ENCODE assay signal across 29 cellular contexts in the genomic region with DNA sequence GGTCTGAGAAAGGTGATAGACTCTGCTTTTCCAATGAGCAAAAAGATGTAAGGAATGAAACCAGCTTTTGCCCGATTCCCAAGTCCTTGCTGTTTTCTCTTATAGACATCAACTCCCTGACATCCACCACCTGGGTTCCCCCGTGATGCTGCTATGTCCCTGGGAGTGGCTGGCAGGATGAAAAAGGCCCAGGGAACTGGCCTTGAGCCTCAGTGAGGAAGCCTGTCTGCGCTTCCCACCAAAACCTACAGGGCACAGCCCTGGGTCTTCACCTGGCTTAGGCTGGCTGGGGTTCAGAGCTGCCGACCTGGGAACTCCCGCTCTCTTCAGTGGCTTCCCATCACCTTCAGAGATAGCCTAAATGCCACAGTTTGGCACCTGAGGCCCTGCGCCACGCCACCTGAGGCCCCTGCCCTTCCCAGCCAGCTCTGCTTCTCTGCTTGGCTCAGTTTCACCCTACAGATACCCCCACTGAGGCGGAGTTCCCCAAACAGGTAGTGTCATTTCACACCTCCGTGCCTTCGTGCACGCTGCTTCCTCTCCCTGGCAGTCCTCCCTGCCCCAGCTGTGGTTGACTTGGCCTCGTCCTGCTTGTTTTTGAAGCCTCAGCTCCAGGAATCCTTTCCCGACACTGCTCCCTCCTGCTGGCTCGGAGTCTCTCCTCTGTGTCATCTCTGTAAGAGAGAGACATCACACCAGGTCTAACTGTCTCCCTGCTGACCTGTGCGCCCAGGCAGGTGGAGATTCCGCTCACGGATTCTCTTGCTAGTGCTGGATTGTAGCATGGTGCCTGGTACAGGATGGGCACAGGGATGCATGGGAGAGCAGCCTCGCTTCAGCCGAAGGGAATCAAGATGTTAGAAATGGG. TPM values are rescaled to one million over a fixed set of nuclear protein-coding genes. Genes with fewer than 3 reads are reported as not detected.
DNase-seq lines count a peak whose midpoint lies in the region; FAIRE-seq and TF ChIP-seq lines count a peak whose summit lies in the region.
"Had no signal": no experiment of that assay in that cellular context is flagged by ENCODE, and none has a peak within 500 bp of the region (broad histone marks: within the 10 kb centered on the region; RNA-seq: fewer than 3 reads in every experiment).

No MANE protein-coding gene starts in this region.

- H3K36me3 ChIP-seq in OCI-LY7 (ENCODE audit: insufficient read depth, low read length) (no peaks in the 10 kb centered on the region), kidney (ENCODE audit: control insufficient read depth in 1 of 2, insufficient read depth in 2 of 2, low read length in 2 of 2) (no peaks in the 10 kb centered on the region), esophagus muscularis mucosa (no peaks in the 10 kb centered on the region)
- H3K36me3 ChIP-seq: gastroesophageal sphincter had no signal

- H3K9me2 ChIP-seq in OCI-LY7 (ENCODE audit: insufficient read depth, low read length), result no peaks in the 10 kb centered on the region

- intact Hi-C loops in OCI-LY7 (cut with micrococcal nuclease; ENCODE audit: unreplicated experiment) (loop anchor here (2.0 to 5.0 kb wide), 2 partner anchors 38 to 119 kb away; a partner anchor contains a TSS), kidney (cut with DNase I) (no loop called here), esophagus muscularis mucosa (cut with DNase I) (no loop called here)

- H3K4me1 ChIP-seq in OCI-LY7 (ENCODE audit: insufficient read depth, low read length, poor library complexity, severe bottlenecking), result peaks cover 45% of the 10 kb centered on the region
- H3K4me1 ChIP-seq in kidney (ENCODE audit: control insufficient read depth in 1 of 2, insufficient read depth in 1 of 2, low read depth in 1 of 2, low read length in 2 of 2), result no peaks in the 10 kb centered on the region
- peaks cover 0 to 16% (median 3%) of the 10 kb centered on the region in 4 donors for H3K4me1 ChIP-seq in esophagus muscularis mucosa
- H3K4me1 ChIP-seq: psoas muscle had no signal

- no peaks in the 10 kb centered on the region for H3K27me3 Mint-ChIP-seq in osteocyte (ENCODE audit: unreplicated experiment)

- H3K4me3 ChIP-seq in GM12865 (ENCODE audit: low read depth, low read length), result no peak overlapping the region
- no peak overlapping the region for H3K4me3 ChIP-seq in OCI-LY7 (ENCODE audit: low read depth, low read length, poor library complexity, severe bottlenecking)
- H3K4me3 ChIP-seq in kidney (ENCODE audit: low read length in 2 of 2), result no peak overlapping the region
- no peak overlapping the region for H3K4me3 ChIP-seq in esophagus muscularis mucosa
- H3K4me3 ChIP-seq: gastroesophageal sphincter, psoas muscle had no signal

- no peaks in the 10 kb centered on the region for H3K36me3 Mint-ChIP-seq in osteocyte (ENCODE audit: unreplicated experiment)
- H3K36me3 Mint-ChIP-seq: activated CD4-positive, alpha-beta memory T cell treated with anti-CD3 and anti-CD28 coated beads for 36 hours; activated naive CD4-positive, alpha-beta T cell treated with anti-CD3 and anti-CD28 coated beads, Interleukin-2, amount 50 U/mL, for 24 hours had no signal

- peak; percentile 16 for DNase-seq in 8988T
- peak; percentile 28 for DNase-seq in GM12865 (ENCODE audit: low read depth)
- DNase-seq in OCI-LY7 (ENCODE audit: low spot score), result peak; percentile 27
- DNase-seq in iPS-NIHi7 (ENCODE audit: extremely low spot score), result peak; percentile 15
- no peak for DNase-seq in osteocyte (ENCODE audit: extremely low spot score, unreplicated experiment)
- no peak for DNase-seq in kidney
- DNase-seq in stimulated activated CD4-positive, alpha-beta T cell treated with anti-CD3 and anti-CD28 coated beads, Interleukin-4, amount 100 ng/mL, for 1 hour, result no peak
- DNase-seq in esophagus muscularis mucosa (ENCODE audit: extremely low spot score), result no peak
- DNase-seq: activated CD4-positive, alpha-beta memory T cell treated with anti-CD3 and anti-CD28 coated beads for 36 hours; activated CD8-positive, alpha-beta memory T cell treated with anti-CD3 and anti-CD28 coated beads, Interleukin-2, amount 50 U/mL, for 48 hours; anterior cingulate cortex; C1 segment of cervical spinal cord; Calu3; cortex of kidney; HCEC 1CT; IMR-90; islet precursor cell; NCI-H1105; NCI-H2081; NCI-H82; PC-3; psoas muscle; SHP77; stimulated activated naive CD4-positive, alpha-beta T cell; T-helper 9 cell had no signal

- no peak for TF ChIP-seq EP300 in esophagus muscularis mucosa (IDR thresholded peaks at IDR 0.05)

- H3K27me3 ChIP-seq in esophagus muscularis mucosa, result peaks cover 0 to 55% (median 0%) of the 10 kb centered on the region in 4 donors

- TF ChIP-seq CTCF in GM12865 (IDR thresholded peaks at IDR 0.05; ENCODE audit: insufficient read depth, low read depth, low read length, missing control alignments), result no peak
- no peak for TF ChIP-seq CTCF in OCI-LY7 (conservative IDR thresholded peaks at IDR 0.05; ENCODE audit: low read length)
- TF ChIP-seq CTCF in osteocyte (IDR thresholded peaks at IDR 0.05), result no peak
- no peak for TF ChIP-seq CTCF in kidney (IDR thresholded peaks at IDR 0.05; ENCODE audit: borderline replicate concordance, extremely low read depth, insufficient read depth)
- TF ChIP-seq CTCF in esophagus muscularis mucosa (IDR thresholded peaks at IDR 0.05), result no peak

- H3K9me3 ChIP-seq in OCI-LY7 (ENCODE audit: low read length), result no peaks in the 10 kb centered on the region
- no peaks in the 10 kb centered on the region for H3K9me3 ChIP-seq in kidney (ENCODE audit: control insufficient read depth in 1 of 2, low read length in 2 of 2)
- no peaks in the 10 kb centered on the region for H3K9me3 ChIP-seq in esophagus muscularis mucosa
- H3K9me3 ChIP-seq: gastroesophageal sphincter, psoas muscle had no signal

- POLR2A ChIA-PET in OCI-LY7 (lab: Charles Lee), result interaction anchor here (0.6 kb wide), 1 partner anchor 1972 kb away, joined by 5 read pairs; no protein-coding TSS in a partner anchor

- no peaks in the 10 kb centered on the region for H3K79me2 ChIP-seq in OCI-LY7 (ENCODE audit: insufficient read depth, low read depth, low read length)

- peak overlapping the region; percentile 77 for H3K4me2 ChIP-seq in OCI-LY7 (ENCODE audit: low read length)

- no peak for FAIRE-seq in kidney (lab: Jason Lieb, UNC)
- FAIRE-seq: urothelium cell line had no signal

- H3K4me3 Mint-ChIP-seq in osteocyte (ENCODE audit: unreplicated experiment), result no peak overlapping the region
- H3K4me3 Mint-ChIP-seq: activated CD4-positive, alpha-beta memory T cell treated with anti-CD3 and anti-CD28 coated beads for 36 hours; activated naive CD4-positive, alpha-beta T cell treated with anti-CD3 and anti-CD28 coated beads, Interleukin-2, amount 50 U/mL, for 24 hours; activated T-helper 17 cell treated with anti-CD3 and anti-CD28 coated beads, Interleukin-2, amount 50 U/mL, for 72 hours had no signal

- H2AFZ ChIP-seq in OCI-LY7 (ENCODE audit: low read length), result no peak overlapping the region

- H3K9me3 Mint-ChIP-seq in osteocyte (ENCODE audit: unreplicated experiment), result no peaks in the 10 kb centered on the region
- H3K9me3 Mint-ChIP-seq: activated CD4-positive, alpha-beta memory T cell treated with anti-CD3 and anti-CD28 coated beads for 36 hours; activated naive CD4-positive, alpha-beta T cell treated with anti-CD3 and anti-CD28 coated beads, Interleukin-2, amount 50 U/mL, for 24 hours; activated T-helper 17 cell treated with anti-CD3 and anti-CD28 coated beads, Interleukin-2, amount 50 U/mL, for 72 hours had no signal

- H3K27ac Mint-ChIP-seq in osteocyte (ENCODE audit: unreplicated experiment), result no peak overlapping the region
- H3K27ac Mint-ChIP-seq: activated CD4-positive, alpha-beta memory T cell treated with anti-CD3 and anti-CD28 coated beads for 36 hours; activated naive CD4-positive, alpha-beta T cell treated with anti-CD3 and anti-CD28 coated beads, Interleukin-2, amount 50 U/mL, for 24 hours; activated T-helper 17 cell treated with anti-CD3 and anti-CD28 coated beads, Interleukin-2, amount 50 U/mL, for 72 hours had no signal

- no peak overlapping the region for H3K27ac ChIP-seq in OCI-LY7 (ENCODE audit: low read depth, low read length, poor library complexity, severe bottlenecking)
- no peak overlapping the region for H3K27ac ChIP-seq in kidney (ENCODE audit: low read depth in 2 of 2, low read length in 2 of 2)
- H3K27ac ChIP-seq in esophagus muscularis mucosa (replicated peaks in 1 of 4), result no peak overlapping the region
- H3K27ac ChIP-seq: psoas muscle had no signal

- 87% methylated on average over 19 of the region's 19 CpGs for WGBS in esophagus muscularis mucosa

- H4K20me1 ChIP-seq in OCI-LY7 (ENCODE audit: insufficient read depth, low read length), result no peaks in the 10 kb centered on the region

- no peak overlapping the region for H3K9ac ChIP-seq in kidney (ENCODE audit: low read length in 2 of 2)

- CTCF ChIA-PET in OCI-LY7 (lab: Charles Lee; ENCODE audit: unreplicated experiment), result interaction anchor here (0.9 kb wide), 1 partner anchor 13 kb away, joined by 3 read pairs; no protein-coding TSS in a partner anchor

- no TSS peak for BruUV-seq in OCI-LY7 (replicated peaks; lab: Mats Ljungman, UMichigan)

- TF ChIP-seq POLR2A in esophagus muscularis mucosa (IDR thresholded peaks at IDR 0.05; ENCODE audit: low read depth), result no peak

- H3K4me1 Mint-ChIP-seq in osteocyte (ENCODE audit: unreplicated experiment), result peaks cover 27% of the 10 kb centered on the region
- H3K4me1 Mint-ChIP-seq: activated naive CD4-positive, alpha-beta T cell treated with anti-CD3 and anti-CD28 coated beads, Interleukin-2, amount 50 U/mL, for 24 hours; activated T-helper 17 cell treated with anti-CD3 and anti-CD28 coated beads, Interleukin-2, amount 50 U/mL, for 72 hours had no signal

RNA-seq across cellular contexts. Expression of a gene that starts 10.7 kb away (rescaled TPM):
- total RNA-seq in OCI-LY7 (2014; rRNA removed; shearing (Covaris generic)), result 0.57 and 0.82 TPM in 2 replicates
- total RNA-seq in OCI-LY7 (2022) (0.72 and 0.93 TPM in 2 replicates), osteocyte (0.37 and 0.64 TPM in 2 replicates), kidney (6.1 TPM), esophagus muscularis mucosa (10 to 100 TPM in 2 of 4 donors, 1 to 10 TPM in 2; 6.6 to 12.9 (median 8.9) TPM)
- 0.82 TPM for polyA plus RNA-seq in kidney (ENCODE audit: insufficient read depth, low read depth, low replicate concordance)

RNA-seq across cellular contexts. Expression of a gene that starts 37.6 kb away (rescaled TPM):
- 19.6 and 28.1 TPM in 2 replicates for total RNA-seq in OCI-LY7 (2014; rRNA removed; shearing (Covaris generic))
- total RNA-seq in OCI-LY7 (2022) (24.4 and 25.4 TPM in 2 replicates), osteocyte (19.9 and 23.7 TPM in 2 replicates), kidney (22.9 TPM), esophagus muscularis mucosa (10 to 100 TPM; 13.1 to 20.4 (median 15.5) TPM)
- polyA plus RNA-seq in kidney (ENCODE audit: insufficient read depth, low read depth, low replicate concordance), result 33.4 TPM

Comparison
In these comparisons a context has a peak if more than half of its experiments do, and no peak if none do; other contexts are left out.
1. DNase-seq: peak in 8988T (single experiment), GM12865 (single experiment), OCI-LY7 (single experiment) and iPS-NIHi7 (single experiment); none in osteocyte (single experiment), kidney (single experiment), stimulated activated CD4-positive, alpha-beta T cell treated with anti-CD3 and anti-CD28 coated beads, Interleukin-4, amount 100 ng/mL, for 1 hour (single experiment) and esophagus muscularis mucosa (single experiment).